ENCODE assay signal across 31 cellular contexts in the genomic region with DNA sequence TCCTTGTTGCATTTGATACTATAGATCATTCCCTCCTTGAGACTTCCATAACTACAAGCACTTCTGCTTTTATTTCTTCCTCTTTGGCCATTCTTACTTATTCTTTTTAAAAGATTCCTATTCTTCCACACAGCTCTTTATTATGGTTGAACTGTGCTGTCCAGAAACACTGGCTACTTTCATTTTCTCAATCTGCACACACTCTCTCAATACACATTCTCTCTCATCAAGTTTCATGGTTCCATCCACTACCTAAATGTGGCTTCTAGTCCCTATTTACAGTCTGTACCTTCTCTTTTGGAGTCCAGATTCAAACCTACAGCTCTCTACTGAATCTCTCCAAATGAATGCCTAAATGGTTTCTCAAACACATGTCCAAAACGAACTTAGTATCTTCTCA.
"Had no signal": no experiment of that assay in that cellular context is flagged by ENCODE, and none has a peak within 500 bp of the region (broad histone marks: within the 10 kb centered on the region; RNA-seq: fewer than 3 reads in every experiment).

No MANE protein-coding gene starts in this region.

- H3K4me2 ChIP-seq: SK-N-SH had no signal

- DNase-seq: activated CD4-positive, alpha-beta memory T cell treated with anti-CD3 and anti-CD28 coated beads for 36 hours; activated CD4-positive, alpha-beta T cell treated with anti-CD3 and anti-CD28 coated beads for 36 hours; activated CD4-positive, alpha-beta T cell treated with anti-CD3 and anti-CD28 coated beads, Interleukin-2, amount 10 ng/mL, durations not matched to agents 7 days and 5 days; activated CD8-positive, alpha-beta memory T cell treated with anti-CD3 and anti-CD28 coated beads, Interleukin-2, amount 50 U/mL, for 4 hours; activated effector memory CD4-positive, alpha-beta T cell treated with Interleukin-2 at 50 U/mL for 16 hours; activated naive CD4-positive, alpha-beta T cell treated with anti-CD3 and anti-CD28 coated beads, Interleukin-2, amount 10 ng/mL, durations not matched to agents 7 days and 5 days; activated naive CD8-positive, alpha-beta T cell treated with anti-CD3 and anti-CD28 coated beads, Interleukin-2, amount 50 U/mL, for 24 hours; activated T-cell treated with anti-CD3 and anti-CD28 coated beads for 4 hours; activated T-cell treated with anti-CD3 and anti-CD28 coated beads, Interleukin-2, amount 50 U/mL, for 48 hours; anterior cingulate cortex; caudate nucleus; NCI-H1048; NCI-H1105 treated with DMSO at 0.1 percent for 48 hours; NCI-H1436 treated with DMSO at 0.1 percent for 48 hours; NCI-H187 treated with DMSO at 0.1 percent for 48 hours; NCI-H2081; NCI-H226; NCI-H446 treated with DMSO at 0.1 percent for 48 hours; NCI-H524; NCI-H69; Peyer's patch; RPMI8226; SHP77 treated with DMSO at 0.1 percent for 48 hours; SK-N-SH had no signal

- H3K9ac ChIP-seq: SK-N-SH had no signal

- H3K27me3 Mint-ChIP-seq: activated CD4-positive, alpha-beta memory T cell treated with anti-CD3 and anti-CD28 coated beads for 36 hours; activated CD4-positive, alpha-beta T cell treated with anti-CD3 and anti-CD28 coated beads for 36 hours; activated CD4-positive, alpha-beta T cell treated with anti-CD3 and anti-CD28 coated beads, Interleukin-2, amount 10 ng/mL, durations not matched to agents 7 days and 5 days; activated naive CD4-positive, alpha-beta T cell treated with anti-CD3 and anti-CD28 coated beads, Interleukin-2, amount 10 ng/mL, durations not matched to agents 7 days and 5 days; activated naive CD8-positive, alpha-beta T cell; activated naive CD8-positive, alpha-beta T cell treated with anti-CD3 and anti-CD28 coated beads, Interleukin-2, amount 50 U/mL, for 24 hours had no signal

- H3K36me3 ChIP-seq: Peyer's patch, SJSA1 had no signal

- H3K4me1 ChIP-seq: Peyer's patch, SJSA1 had no signal

- H3K27ac ChIP-seq: Peyer's patch, SJSA1 had no signal

- H3K9me3 Mint-ChIP-seq: activated CD4-positive, alpha-beta memory T cell treated with anti-CD3 and anti-CD28 coated beads for 36 hours; activated CD4-positive, alpha-beta T cell treated with anti-CD3 and anti-CD28 coated beads, Interleukin-2, amount 10 ng/mL, durations not matched to agents 7 days and 5 days; activated naive CD4-positive, alpha-beta T cell treated with anti-CD3 and anti-CD28 coated beads, Interleukin-2, amount 10 ng/mL, durations not matched to agents 7 days and 5 days; activated naive CD8-positive, alpha-beta T cell treated with anti-CD3 and anti-CD28 coated beads, Interleukin-2, amount 50 U/mL, for 24 hours; brain; T-helper 1 cell treated with Interleukin-12 subunit alpha and Interleukin-12 subunit beta and Interleukin-4 antibody, amounts not matched to agents 30 μg/mL and 1 μg/mL, for 36 hours; T-helper 2 cell treated with Interferon-gamma antibody and Interleukin-4, amounts not matched to agents 5 μg/mL and 100 μg/mL, for 36 hours; WTC11 had no signal

- H3K4me3 ChIP-seq: Peyer's patch, SJSA1 had no signal

- H3K4me3 Mint-ChIP-seq: activated CD4-positive, alpha-beta memory T cell treated with anti-CD3 and anti-CD28 coated beads for 36 hours; activated CD4-positive, alpha-beta T cell treated with anti-CD3 and anti-CD28 coated beads for 36 hours; activated CD4-positive, alpha-beta T cell treated with anti-CD3 and anti-CD28 coated beads, Interleukin-2, amount 10 ng/mL, durations not matched to agents 7 days and 5 days; activated naive CD4-positive, alpha-beta T cell treated with anti-CD3 and anti-CD28 coated beads, Interleukin-2, amount 10 ng/mL, durations not matched to agents 7 days and 5 days; activated naive CD8-positive, alpha-beta T cell; activated naive CD8-positive, alpha-beta T cell treated with anti-CD3 and anti-CD28 coated beads, Interleukin-2, amount 50 U/mL, for 24 hours; brain; T-helper 1 cell treated with Interleukin-12 subunit alpha and Interleukin-12 subunit beta and Interleukin-4 antibody, amounts not matched to agents 30 μg/mL and 1 μg/mL, for 36 hours; T-helper 2 cell treated with Interferon-gamma antibody and Interleukin-4, amounts not matched to agents 5 μg/mL and 100 μg/mL, for 36 hours; WTC11 had no signal

- H3K36me3 Mint-ChIP-seq: activated CD4-positive, alpha-beta memory T cell treated with anti-CD3 and anti-CD28 coated beads for 36 hours; activated naive CD4-positive, alpha-beta T cell treated with anti-CD3 and anti-CD28 coated beads, Interleukin-2, amount 10 ng/mL, durations not matched to agents 7 days and 5 days; activated naive CD8-positive, alpha-beta T cell; brain; WTC11 had no signal

- H3K27me3 ChIP-seq: Peyer's patch, SJSA1 had no signal

- H3K4me1 Mint-ChIP-seq: activated CD4-positive, alpha-beta T cell treated with anti-CD3 and anti-CD28 coated beads for 36 hours; activated CD4-positive, alpha-beta T cell treated with anti-CD3 and anti-CD28 coated beads, Interleukin-2, amount 10 ng/mL, durations not matched to agents 7 days and 5 days; activated naive CD4-positive, alpha-beta T cell treated with anti-CD3 and anti-CD28 coated beads, Interleukin-2, amount 10 ng/mL, durations not matched to agents 7 days and 5 days; activated naive CD8-positive, alpha-beta T cell treated with anti-CD3 and anti-CD28 coated beads, Interleukin-2, amount 50 U/mL, for 24 hours; brain; WTC11 had no signal

- ATAC-seq: activated CD4-positive, alpha-beta T cell treated with anti-CD3 and anti-CD28 coated beads for 36 hours; activated CD4-positive, CD25-positive, alpha-beta regulatory T cell treated with anti-CD3 and anti-CD28 coated beads, Interleukin-2, amount 50 U/mL, for 24 hours; activated naive CD8-positive, alpha-beta T cell treated with anti-CD3 and anti-CD28 coated beads, Interleukin-2, amount 50 U/mL, for 24 hours; WTC11 had no signal

- H3K9me2 ChIP-seq: SK-N-SH had no signal

- H3K9me3 ChIP-seq: Peyer's patch, SJSA1, SK-N-SH had no signal
